Comparison of ENCODE assay signal across 9 cellular contexts in genomic region chr3:60555704-60556340, GRCh38.
DNase-seq lines count a peak whose midpoint lies in the region; ATAC-seq and TF ChIP-seq lines count a peak whose summit lies in the region.
"Had no signal": no experiment of that assay in that cellular context is flagged by ENCODE, and none has a peak within 500 bp of the region (broad histone marks: within the 10 kb centered on the region; RNA-seq: fewer than 3 reads in every experiment).

No MANE protein-coding gene starts in this region.

- no peaks in the 10 kb centered on the region for H3K79me2 ChIP-seq in MM.1S (ENCODE audit: low read length)

- TF ChIP-seq POLR2A in transverse colon (IDR thresholded peaks at IDR 0.05), result no peak

- H3K27ac ChIP-seq in MM.1S (ENCODE audit: low read length) (no peak overlapping the region), left lung (no peak overlapping the region), transverse colon (no peak overlapping the region)
- H3K27ac ChIP-seq: tibial artery had no signal

- no peak for TF ChIP-seq EP300 in transverse colon (IDR thresholded peaks at IDR 0.05; ENCODE audit: low read depth)

- in situ Hi-C loops in transverse colon (cut with MboI; ENCODE audit: low pct_ligation_motif_present in 1 of 4, low pct_unique_long_range_greater_than_20kb in 1 of 4, low sequenced_read_pairs in 3 of 4), result no loop called here

- no peaks in the 10 kb centered on the region for H3K9me2 ChIP-seq in MM.1S (replicated peaks; ENCODE audit: insufficient read depth, low read length)

- no peaks in the 10 kb centered on the region for H4K20me1 ChIP-seq in MM.1S (ENCODE audit: insufficient read depth, low read length)

- H3K4me3 ChIP-seq in HFF-Myc (replicated peaks; ENCODE audit: low read depth, low read length), result no peak overlapping the region
- no peak overlapping the region for H3K4me3 ChIP-seq in MM.1S (ENCODE audit: low read length)
- no peak overlapping the region for H3K4me3 ChIP-seq in left lung
- no peak overlapping the region for H3K4me3 ChIP-seq in transverse colon
- H3K4me3 ChIP-seq: tibial artery had no signal

- peak; percentile 43 for ATAC-seq in GM18868 (IDR thresholded peaks at IDR 0.05; ENCODE audit: unreplicated experiment)
- peak; percentile 62 for ATAC-seq in left lung

- no peaks in the 10 kb centered on the region; the same call in 1 of the 2 replicates for H3F3A ChIP-seq in MM.1S (ENCODE audit: insufficient read depth, low read length)

- no peaks in the 10 kb centered on the region for H3K36me3 ChIP-seq in MM.1S (replicated peaks; ENCODE audit: insufficient read depth, low read length)
- H3K36me3 ChIP-seq in left lung, result no peaks in the 10 kb centered on the region
- no peaks in the 10 kb centered on the region for H3K36me3 ChIP-seq in transverse colon
- H3K36me3 ChIP-seq: tibial artery had no signal

- TF ChIP-seq CTCF in HFF-Myc (IDR thresholded peaks at IDR 0.05; ENCODE audit: low read depth, low read length, missing control alignments) (no peak), MM.1S (IDR thresholded peaks at IDR 0.05; ENCODE audit: low read length) (no peak), left lung (IDR thresholded peaks at IDR 0.05) (no peak), transverse colon (IDR thresholded peaks at IDR 0.05) (no peak)

- H3K9me3 ChIP-seq in MM.1S (replicated peaks; ENCODE audit: insufficient read depth, low read length), result no peaks in the 10 kb centered on the region
- H3K9me3 ChIP-seq in left lung, result no peaks in the 10 kb centered on the region
- no peaks in the 10 kb centered on the region for H3K9me3 ChIP-seq in transverse colon
- H3K9me3 ChIP-seq: tibial artery had no signal

- peak overlapping the region; percentile 20; the same call in 1 of the 2 replicates for H3K4me2 ChIP-seq in MM.1S (ENCODE audit: low read depth, low read length)

- H3K9ac ChIP-seq in MM.1S (ENCODE audit: low read length), result no peak overlapping the region

- intact Hi-C loops in left lung (cut with DNase I), result no loop called here
- intact Hi-C loops in transverse colon (cut with DNase I; ENCODE audit: low total_unique reads), result no loop called here

- H3K4me1 ChIP-seq in MM.1S (ENCODE audit: low read length) (peaks cover 12% of the 10 kb centered on the region), left lung (no peaks in the 10 kb centered on the region), transverse colon (no peaks in the 10 kb centered on the region)
- H3K4me1 ChIP-seq: tibial artery had no signal

- peak; percentile 2 for DNase-seq in HFF-Myc (ENCODE audit: extremely low read depth, low read depth)
- peak; percentile 50 for DNase-seq in MM.1S
- no peak for DNase-seq in left lung
- DNase-seq in transverse colon, result no peak
- DNase-seq in anterior cingulate cortex (lab: John Stamatoyannopoulos, UW), result no peak
- no peak for DNase-seq in activated CD8-positive, alpha-beta memory T cell treated with anti-CD3 and anti-CD28 coated beads, Interleukin-2, amount 50 U/mL, for 48 hours
- no peak for DNase-seq in NCI-H187 (lab: John Stamatoyannopoulos, UW)
- DNase-seq: tibial artery had no signal

- no peaks in the 10 kb centered on the region for H3K27me3 ChIP-seq in MM.1S (replicated peaks; ENCODE audit: insufficient read depth, low read length)
- H3K27me3 ChIP-seq in left lung, result no peaks in the 10 kb centered on the region
- no peaks in the 10 kb centered on the region for H3K27me3 ChIP-seq in transverse colon
- H3K27me3 ChIP-seq: tibial artery had no signal

- 76 to 80% methylated on average over 2 to 4 of the region's 4 CpGs for WGBS in transverse colon (ENCODE audit: low coverage in 1 of 2), 2 donors

- H2AFZ ChIP-seq in MM.1S (ENCODE audit: low read length), result no peak overlapping the region

Comparison
In these comparisons a context has a peak if more than half of its experiments do, and no peak if none do; other contexts are left out.
1. DNase-seq: peak in HFF-Myc (single experiment) and MM.1S (single experiment); none in left lung (0 of 2), transverse colon (single experiment), anterior cingulate cortex (0 of 58), activated CD8-positive, alpha-beta memory T cell treated with anti-CD3 and anti-CD28 coated beads, Interleukin-2, amount 50 U/mL, for 48 hours (single experiment) and NCI-H187 (0 of 2).